14 cellular contexts compared by ENCODE assay signal in the genomic region with DNA sequence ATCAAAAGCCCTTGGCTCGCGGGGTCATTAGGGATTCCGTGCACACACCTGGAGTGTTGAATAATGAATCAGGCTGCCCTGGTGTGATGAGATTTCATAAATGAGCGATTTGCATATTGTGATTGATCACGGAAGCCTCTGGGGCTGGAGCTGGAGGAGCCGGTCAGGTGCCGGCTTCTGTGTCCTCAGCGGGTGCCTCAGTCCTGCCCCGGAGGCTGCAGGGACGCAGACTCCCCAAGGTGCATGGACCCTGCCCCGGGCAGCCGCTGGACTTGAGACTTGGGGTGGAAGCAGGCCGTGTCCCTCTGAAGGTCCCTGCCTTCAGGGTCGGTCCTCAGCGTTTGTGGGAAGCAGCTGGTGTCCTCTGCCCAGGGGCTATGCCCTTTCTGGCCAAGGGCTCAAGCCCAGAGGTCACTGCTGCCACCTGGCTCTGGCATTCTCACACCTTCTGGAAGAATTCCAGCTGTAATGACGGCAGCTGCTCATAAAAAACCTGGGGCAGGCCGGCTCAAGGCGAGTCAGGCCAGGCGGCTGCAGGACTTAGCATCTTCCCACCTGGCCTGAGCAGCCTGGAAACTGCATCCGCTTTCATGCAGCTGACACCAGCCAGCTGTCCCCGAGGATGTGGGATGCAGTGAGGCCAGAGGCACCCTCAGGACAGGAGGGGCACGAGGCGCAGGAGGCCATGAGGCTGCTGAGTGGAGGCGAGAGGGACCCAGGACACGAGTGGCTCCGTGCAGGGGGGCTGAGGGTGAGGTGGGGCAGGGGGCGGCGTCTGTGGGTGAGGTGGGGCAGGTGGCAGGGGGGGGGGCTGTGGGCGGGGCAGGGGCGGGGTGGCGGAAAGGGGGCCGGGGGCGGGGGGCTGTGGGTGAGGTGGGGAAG. TPM values are rescaled to one million over a fixed set of nuclear protein-coding genes. Genes with fewer than 3 reads are reported as not detected.
DNase-seq lines count a peak whose midpoint lies in the region; ATAC-seq and TF ChIP-seq lines count a peak whose summit lies in the region.
"Had no signal": no experiment of that assay in that cellular context is flagged by ENCODE, and none has a peak within 500 bp of the region (broad histone marks: within the 10 kb centered on the region; RNA-seq: fewer than 3 reads in every experiment).

No MANE protein-coding gene starts in this region.

- peak overlapping the region; percentile 59 for H2AFZ ChIP-seq in neuronal stem cell (ENCODE audit: low read length)

- H2BK12ac ChIP-seq in neuronal stem cell (ENCODE audit: low read length), result no peak overlapping the region

- H3K27me3 ChIP-seq in breast epithelium, result peaks cover 3 to 78% of the 10 kb centered on the region in 2 donors
- no peaks in the 10 kb centered on the region for H3K27me3 ChIP-seq in endodermal cell (ENCODE audit: control insufficient read depth, insufficient read depth, low read length, poor library complexity, severe bottlenecking)
- peaks cover 0 to 52% (median 0%) of the 10 kb centered on the region in 3 experiments for H3K27me3 ChIP-seq in neuronal stem cell (ENCODE audit: control insufficient read depth in 3 of 3, insufficient read depth in 3 of 3, low read depth in 1 of 3, low read length in 3 of 3)

- H3K9me3 ChIP-seq in breast epithelium (no peaks in the 10 kb centered on the region), endodermal cell (ENCODE audit: control insufficient read depth, low read length) (no peaks in the 10 kb centered on the region), neuronal stem cell (replicated peaks in 1 of 2; ENCODE audit: control insufficient read depth in 2 of 2, insufficient read depth in 1 of 2, low read depth in 1 of 2, low read length in 2 of 2) (no peaks in the 10 kb centered on the region)

- H3K4me3 Mint-ChIP-seq in endodermal cell, result no peak overlapping the region
- H3K4me3 Mint-ChIP-seq: CD14-positive monocyte had no signal

- H3K36me3 ChIP-seq in breast epithelium (no peaks in the 10 kb centered on the region), endodermal cell (ENCODE audit: control insufficient read depth, insufficient read depth, low read length) (no peaks in the 10 kb centered on the region), neuronal stem cell (replicated peaks in 1 of 2; ENCODE audit: control insufficient read depth in 2 of 2, insufficient read depth in 2 of 2, low read length in 2 of 2) (no peaks in the 10 kb centered on the region)

- no peak for TF ChIP-seq CTCF in breast epithelium (IDR thresholded peaks at IDR 0.05)
- no peak for TF ChIP-seq CTCF in endodermal cell (conservative IDR thresholded peaks at IDR 0.05)

- no peaks in the 10 kb centered on the region for H3K4me1 ChIP-seq in breast epithelium
- peaks cover 11% of the 10 kb centered on the region for H3K4me1 ChIP-seq in endodermal cell (ENCODE audit: control insufficient read depth, insufficient read depth, low read length)
- H3K4me1 ChIP-seq in neuronal stem cell (ENCODE audit: control insufficient read depth in 2 of 2, insufficient read depth in 1 of 2, low read depth in 1 of 2, low read length in 2 of 2), result peaks cover 0 to 4% of the 10 kb centered on the region in 2 donors

- no peak overlapping the region for H3K4me3 ChIP-seq in breast epithelium
- H3K4me3 ChIP-seq in endodermal cell (ENCODE audit: low read length), result no peak overlapping the region
- H3K4me3 ChIP-seq in neuronal stem cell (ENCODE audit: low read length in 2 of 2), result peak overlapping the region in 1 of 2 donors; percentile 57

- H3K4ac ChIP-seq in neuronal stem cell (ENCODE audit: low read length), result no peak overlapping the region

- H3K23ac ChIP-seq in neuronal stem cell (ENCODE audit: low read depth, low read length, poor library complexity), result no peak overlapping the region

- DNase-seq in T47D (ENCODE audit: low read depth in 1 of 2, low spot score in 1 of 2) (peak; percentile 48 to 68), breast epithelium (ENCODE audit: low spot score in 2 of 2) (no peak), NCI-H69 (lab: John Stamatoyannopoulos, UW) (peak; percentile 2), endodermal cell (no peak), neuronal stem cell (ENCODE audit: low spot score) (no peak)
- no peak for DNase-seq in central memory CD4-positive, alpha-beta T cell
- DNase-seq: ACHN, AML-193, NCI-H1105 treated with DMSO at 0.1 percent for 48 hours, NCI-H187 treated with DMSO at 0.1 percent for 48 hours, NCI-H2171 had no signal

- intact Hi-C loops in breast epithelium (cut with DNase I; ENCODE audit: low total_unique reads), result no loop called here

- H4K91ac ChIP-seq in neuronal stem cell (ENCODE audit: low read depth, low read length, poor library complexity), result peak overlapping the region; percentile 89

- no peaks in the 10 kb centered on the region for H3K36me3 Mint-ChIP-seq in endodermal cell (ENCODE audit: low read depth)
- H3K36me3 Mint-ChIP-seq: CD14-positive monocyte had no signal

- no peak overlapping the region for H2BK120ac ChIP-seq in neuronal stem cell (ENCODE audit: low read depth, low read length)

- no peak overlapping the region for H3K4me2 ChIP-seq in neuronal stem cell (ENCODE audit: insufficient read depth, low read length, poor library complexity, severe bottlenecking)

- no peak for ATAC-seq in GM21360 (IDR thresholded peaks at IDR 0.05; ENCODE audit: unreplicated experiment)

- peaks cover 12% of the 10 kb centered on the region for H3K4me1 Mint-ChIP-seq in endodermal cell
- H3K4me1 Mint-ChIP-seq: CD14-positive monocyte had no signal

- H3K9me3 Mint-ChIP-seq in endodermal cell, result no peaks in the 10 kb centered on the region

- no peak overlapping the region for H2BK5ac ChIP-seq in neuronal stem cell (ENCODE audit: low read length)

- in situ Hi-C loops in T47D (cut with HindIII; ENCODE audit: low pct_unique_long_range_greater_than_20kb, low sequenced_read_pairs), result no loop called here

- no peaks in the 10 kb centered on the region for H3K79me1 ChIP-seq in neuronal stem cell (ENCODE audit: low read depth, low read length)

- no peak overlapping the region for H3K27ac ChIP-seq in breast epithelium
- H3K27ac ChIP-seq in endodermal cell (ENCODE audit: low read depth, low read length), result peak overlapping the region; percentile 38
- no peak overlapping the region for H3K27ac ChIP-seq in neuronal stem cell (replicated peaks; ENCODE audit: low read length)

- WGBS in endodermal cell (ENCODE audit: insufficient coverage in 1 of 2, insufficient read length in 1 of 2), 2 experiments, result 88 to 89% methylated on average over 21 to 24 of the region's 33 CpGs
- no CpG with 5 or more reads among the region's 33 CpGs for WGBS in neuronal stem cell (ENCODE audit: extremely low coverage in 2 of 2, insufficient read length in 2 of 2, insufficient replicate concordance in 1 of 2), 2 donors

- H3K9ac ChIP-seq in endodermal cell (ENCODE audit: extremely low read depth, low read length, poor library complexity, severe bottlenecking) (no peak overlapping the region), neuronal stem cell (ENCODE audit: low read depth, low read length, poor library complexity) (peak overlapping the region; percentile 53)

- H2AK5ac ChIP-seq in neuronal stem cell (ENCODE audit: low read depth, low read length), result peak overlapping the region; percentile 89

- H3K18ac ChIP-seq in neuronal stem cell (ENCODE audit: low read length), result peak overlapping the region; percentile 64

- H4K8ac ChIP-seq in neuronal stem cell (ENCODE audit: low read depth, low read length), result peak overlapping the region; percentile 82

- H3K14ac ChIP-seq in neuronal stem cell (ENCODE audit: low read length), result peak overlapping the region; percentile 82

- H3K27ac Mint-ChIP-seq in endodermal cell, result no peak overlapping the region
- H3K27ac Mint-ChIP-seq: CD14-positive monocyte had no signal

- no peaks in the 10 kb centered on the region for H3K27me3 Mint-ChIP-seq in endodermal cell (ENCODE audit: insufficient read depth)

- no peak overlapping the region for H2BK15ac ChIP-seq in neuronal stem cell (ENCODE audit: low read length)

- no peak for TF ChIP-seq POLR2A in breast epithelium (IDR thresholded peaks at IDR 0.05)

RNA-seq across cellular contexts. Expression of a gene that starts 47.7 kb away (rescaled TPM):
- total RNA-seq in breast epithelium (under 1 TPM in 1 of 3 donors, not detected in 2; 0.33 TPM), endodermal cell (1 to 10 TPM in 1 of 2 donors, under 1 TPM in 1; 0.24 to 1.0 TPM)
- polyA plus RNA-seq in endodermal cell (2013, experiment 1 of 2), result 5.6 TPM
- polyA plus RNA-seq in endodermal cell (2013, experiment 2 of 2), result 6.9 TPM
- 0.08 TPM for polyA plus RNA-seq in neuronal stem cell (2013, experiment 1 of 2)
- 0.07 TPM for polyA plus RNA-seq in neuronal stem cell (2013, experiment 2 of 2)
- total RNA-seq: NCI-H460 had no signal
- polyA plus RNA-seq: CD14-positive monocyte had no signal

Comparison
In these comparisons a context has a peak if more than half of its experiments do, and no peak if none do; other contexts are left out.
1. DNase-seq: peak in T47D (2 of 2) and NCI-H69 (single experiment); none in breast epithelium (0 of 2), endodermal cell (single experiment), neuronal stem cell (single experiment) and central memory CD4-positive, alpha-beta T cell (single experiment).